ENCODE assay signal across 13 cellular contexts in genomic region chrX:124030520-124030919, GRCh38.
DNase-seq lines count a peak whose midpoint lies in the region; ATAC-seq, FAIRE-seq and TF ChIP-seq lines count a peak whose summit lies in the region.
"Had no signal": no experiment of that assay in that cellular context is flagged by ENCODE, and none has a peak within 500 bp of the region (broad histone marks: within the 10 kb centered on the region; RNA-seq: fewer than 3 reads in every experiment).

No MANE protein-coding gene starts in this region.

- H3K9me3 ChIP-seq in vagina = no peaks in the 10 kb centered on the region

- no peak overlapping the region for H3K27ac ChIP-seq in vagina

- TF ChIP-seq CTCF in bronchial epithelial cell (IDR thresholded peaks at IDR 0.05; ENCODE audit: insufficient read depth, low read length, severe bottlenecking) (no peak), vagina (IDR thresholded peaks at IDR 0.05) (no peak)

- peak; percentile 69 for DNase-seq in bronchial epithelial cell (ENCODE audit: low read depth)
- DNase-seq in NCI-H2081 treated with DMSO at 0.1 percent for 48 hours (lab: John Stamatoyannopoulos, UW) = no peak
- DNase-seq in NCI-H187 treated with DMSO at 0.1 percent for 48 hours (lab: John Stamatoyannopoulos, UW) = no peak
- DNase-seq in vagina (ENCODE audit: extremely low spot score in 2 of 2) = no peak
- no peak for DNase-seq in islet precursor cell
- DNase-seq: activated CD8-positive, alpha-beta memory T cell treated with anti-CD3 and anti-CD28 coated beads, Interleukin-2, amount 50 U/mL, for 48 hours; amniotic stem cell; CD4-positive, alpha-beta memory T cell; KBM-7; NCI-H2029 treated with DMSO at 0.1 percent for 48 hours had no signal

- FAIRE-seq in bronchial epithelial cell (lab: Jason Lieb, UNC) = no peak

- intact Hi-C loops in vagina (cut with DNase I) = no loop called here

- ATAC-seq in GM18861 (IDR thresholded peaks at IDR 0.05; ENCODE audit: unreplicated experiment) = peak; percentile 88
- peak; percentile 78 for ATAC-seq in GM21423 (IDR thresholded peaks at IDR 0.05; ENCODE audit: unreplicated experiment)
- ATAC-seq in HG03025 (IDR thresholded peaks at IDR 0.05; ENCODE audit: low FRiP score, unreplicated experiment) = peak; percentile 79

- TF ChIP-seq POLR2A in vagina (IDR thresholded peaks at IDR 0.05) = no peak

- H3K36me3 ChIP-seq in bronchial epithelial cell (ENCODE audit: control insufficient read depth, insufficient read depth, low read length) (no peaks in the 10 kb centered on the region), vagina (peaks cover 0 to 7% of the 10 kb centered on the region in 2 donors)

- H3K27me3 ChIP-seq in bronchial epithelial cell (ENCODE audit: control insufficient read depth, insufficient read depth, low read length) (no peaks in the 10 kb centered on the region), vagina (no peaks in the 10 kb centered on the region)

- no peaks in the 10 kb centered on the region for H3K4me1 ChIP-seq in vagina

- no peak overlapping the region for H3K4me3 ChIP-seq in bronchial epithelial cell (ENCODE audit: low read depth, low read length)
- H3K4me3 ChIP-seq in vagina = no peak overlapping the region
